ENCODE assay signal across 1 cellular context in genomic region chr2:64922482-64923384, GRCh38.
TF ChIP-seq lines count a peak whose summit lies in the region.

No MANE protein-coding gene starts in this region.

TF ChIP-seq in HepG2, 621 proteins besides CTCF, POLR2A, EP300 and RAD21 (continued from another document and continues in another):
- TF ChIP-seq HNF1B (CRISPR knock-in tag; IDR thresholded peaks at IDR 0.05) (peak; percentile 53; the same call in 1 of the 2 replicates), CBFB (CRISPR knock-in tag; IDR thresholded peaks at IDR 0.05) (no peak), ZBTB26 (CRISPR knock-in tag; IDR thresholded peaks at IDR 0.05; ENCODE audit: borderline replicate concordance) (peak; percentile 69; the same call in 1 of the 2 replicates), IKZF4 (CRISPR knock-in tag; IDR thresholded peaks at IDR 0.05; ENCODE audit: borderline replicate concordance, low read depth, not compliant biosample characterization) (no peak), TBX3 (IDR thresholded peaks at IDR 0.05; ENCODE audit: borderline replicate concordance) (no peak), ZNF142 (CRISPR knock-in tag; IDR thresholded peaks at IDR 0.05) (no peak), BATF2 (CRISPR knock-in tag; IDR thresholded peaks at IDR 0.05) (no peak), NRL (CRISPR knock-in tag; IDR thresholded peaks at IDR 0.05; ENCODE audit: borderline replicate concordance) (no peak), BCL3 (CRISPR knock-in tag; IDR thresholded peaks at IDR 0.05) (no peak), FOXP1 (IDR thresholded peaks at IDR 0.05) (no peak), FOXP1 (CRISPR knock-in tag; IDR thresholded peaks at IDR 0.05) (0 out of 2 replicates have a peak, but pooled peaks have one; percentile 37), ZNF12 (CRISPR knock-in tag; IDR thresholded peaks at IDR 0.05) (no peak), PHF20 (CRISPR knock-in tag; IDR thresholded peaks at IDR 0.05) (0 out of 2 replicates have a peak, but pooled peaks have one; percentile 23), ZSCAN21 (CRISPR knock-in tag; IDR thresholded peaks at IDR 0.05; ENCODE audit: borderline replicate concordance) (no peak), ZNF44 (CRISPR knock-in tag; IDR thresholded peaks at IDR 0.05) (no peak), ZNF7 (CRISPR knock-in tag; IDR thresholded peaks at IDR 0.05) (no peak), MAZ (IDR thresholded peaks at IDR 0.05; ENCODE audit: borderline replicate concordance, low read depth, low read length) (no peak), MAZ (CRISPR knock-in tag; IDR thresholded peaks at IDR 0.05; ENCODE audit: low read depth) (no peak; the same call in 1 of the 2 replicates), ZNF615 (CRISPR knock-in tag; IDR thresholded peaks at IDR 0.05; ENCODE audit: borderline replicate concordance) (no peak), ZNF33A (CRISPR knock-in tag; IDR thresholded peaks at IDR 0.05; ENCODE audit: borderline replicate concordance) (no peak), ZNF580 (CRISPR knock-in tag; IDR thresholded peaks at IDR 0.05; ENCODE audit: borderline replicate concordance, low read depth) (peak; percentile 55; the same call in 1 of the 2 replicates), FOXO1 (CRISPR knock-in tag; IDR thresholded peaks at IDR 0.05) (peak; percentile 30; the same call in 1 of the 2 replicates), SMAD1 (CRISPR knock-in tag; IDR thresholded peaks at IDR 0.05; ENCODE audit: borderline replicate concordance, low read depth) (no peak), MXI1 (IDR thresholded peaks at IDR 0.05; ENCODE audit: borderline replicate concordance, low read depth, low read length) (0 out of 3 replicates have a peak, but pooled peaks have one; percentile 23), LCORL (IDR thresholded peaks at IDR 0.05) (0 out of 2 replicates have a peak, but pooled peaks have one; percentile 37), LCORL (CRISPR knock-in tag; IDR thresholded peaks at IDR 0.05) (peak; percentile 89), ZBTB46 (CRISPR knock-in tag; IDR thresholded peaks at IDR 0.05; ENCODE audit: borderline replicate concordance) (no peak), KLF6 (CRISPR knock-in tag; IDR thresholded peaks at IDR 0.05) (no peak), TAF1 (CRISPR knock-in tag; IDR thresholded peaks at IDR 0.05) (peak; percentile 41; the same call in 1 of the 2 replicates), RFXANK (CRISPR knock-in tag; IDR thresholded peaks at IDR 0.05) (no peak), ZNF234 (CRISPR knock-in tag; conservative IDR thresholded peaks at IDR 0.05) (no peak), PAX8 (CRISPR knock-in tag; IDR thresholded peaks at IDR 0.05; ENCODE audit: borderline replicate concordance) (peak; percentile 24; the same call in 1 of the 2 replicates), KLF11 (CRISPR knock-in tag; IDR thresholded peaks at IDR 0.05) (0 out of 2 replicates have a peak, but pooled peaks have one; percentile 33), HIVEP1 (CRISPR knock-in tag; IDR thresholded peaks at IDR 0.05) (peak; percentile 36; the same call in 1 of the 2 replicates), SKIL (CRISPR knock-in tag; IDR thresholded peaks at IDR 0.05; ENCODE audit: borderline replicate concordance) (peak; percentile 42; the same call in 1 of the 2 replicates), RELA (CRISPR knock-in tag; IDR thresholded peaks at IDR 0.05) (no peak), RFX3 (CRISPR knock-in tag; IDR thresholded peaks at IDR 0.05) (no peak), ARID5B (CRISPR knock-in tag; IDR thresholded peaks at IDR 0.05) (peak; percentile 84), ZNF263 (CRISPR knock-in tag; IDR thresholded peaks at IDR 0.05) (no peak), RNF219 (CRISPR knock-in tag; IDR thresholded peaks at IDR 0.05) (no peak)
